Comparison of ENCODE assay signal across 8 cellular contexts in genomic region chr2:218658671-218659257, GRCh38. TPM values are rescaled to one million over a fixed set of nuclear protein-coding genes. Genes with fewer than 3 reads are reported as not detected.
DNase-seq lines count a peak whose midpoint lies in the region; ATAC-seq, FAIRE-seq and TF ChIP-seq lines count a peak whose summit lies in the region.

No MANE protein-coding gene starts in this region.

- H3K9ac ChIP-seq in HUES48 (ENCODE audit: low read depth, low read length): peak overlapping the region; percentile 79
- peak overlapping the region; percentile 71 for H3K9ac ChIP-seq in SK-N-SH
- H3K9ac ChIP-seq in GM12878 (ENCODE audit: control insufficient read depth, insufficient read depth, low read length): peak overlapping the region; percentile 78
- H3K9ac ChIP-seq in keratinocyte (ENCODE audit: control insufficient read depth, extremely low read depth, insufficient read depth, low read length): peak overlapping the region; percentile 81

- H3K36me3 ChIP-seq in HUES48 (ENCODE audit: control insufficient read depth, insufficient read depth, low read length) (peaks cover 62% of the 10 kb centered on the region), SK-N-SH (replicated peaks in 1 of 2; ENCODE audit: control insufficient read depth in 1 of 2, insufficient read depth in 2 of 2, low read length in 1 of 2) (peaks cover 44 to 48% of the 10 kb centered on the region in 2 experiments), GM12878 (ENCODE audit: control insufficient read depth in 2 of 2, insufficient read depth in 2 of 2, low read length in 1 of 2) (peaks cover 20 to 34% of the 10 kb centered on the region in 2 experiments; a peak in 3 of 4 replicates), keratinocyte (ENCODE audit: control insufficient read depth in 2 of 2, extremely low read depth in 1 of 2, insufficient read depth in 2 of 2, low read length in 2 of 2) (peaks cover 32% of the 10 kb centered on the region in 2 experiments)

- intact Hi-C loops in GM12878 (cut with micrococcal nuclease; ENCODE audit: unreplicated experiment): loop anchor here (1.0 to 10.0 kb wide), 5 partner anchors 14 to 364 kb away; partner anchors contain the start of genes CTDSP1, RNF25, STK36 and TMBIM1

- 0 out of 2 replicates have a peak, but pooled peaks have one; percentile 7 for TF ChIP-seq RAD21 in SK-N-SH (IDR thresholded peaks at IDR 0.05; ENCODE audit: low read length)
- peak; percentile 65 for TF ChIP-seq RAD21 in GM12878 (IDR thresholded peaks at IDR 0.05; ENCODE audit: insufficient read depth, low read depth, low read length)

- RAD21 ChIA-PET in GM12878 (lab: Charles Lee; ENCODE audit: unreplicated experiment): interaction anchor here (0.7 to 2.4 kb wide), 18 partner anchors 9 to 728 kb away, joined by 3 to 22 read pairs (median 4); partner anchors contain the start of genes AAMP, CTDSP1, DNPEP and PNKD

- H3K9me3 ChIP-seq in HUES48 (ENCODE audit: control insufficient read depth, insufficient read depth, low read length): no peaks in the 10 kb centered on the region
- H3K9me3 ChIP-seq in SK-N-SH: no peaks in the 10 kb centered on the region
- H3K9me3 ChIP-seq in GM12878 (replicated peaks; ENCODE audit: control insufficient read depth, insufficient read depth, low read length): no peaks in the 10 kb centered on the region
- H3K9me3 ChIP-seq in keratinocyte (ENCODE audit: control insufficient read depth, low read depth, low read length): no peaks in the 10 kb centered on the region

- POLR2A ChIA-PET in SK-N-SH (lab: Yijun Ruan, JAX) (interaction anchor here (0.8 to 3.1 kb wide), 4 partner anchors 13 to 51 kb away, joined by 3 to 28 read pairs (median 9); partner anchors contain the start of genes PLCD4, RNF25 and STK36), GM12878 (lab: Charles Lee) (interaction anchor here (0.5 to 3.0 kb wide), 12 partner anchors 9 to 296 kb away, joined by 3 to 22 read pairs (median 4); partner anchors contain the start of genes RNF25, STK36, TTLL4 and USP37)

- peak; percentile 25 for FAIRE-seq in G401.6 (lab: Jason Lieb, UNC)
- FAIRE-seq in GM12878 (lab: Jason Lieb, UNC): peak; percentile 92
- peak; percentile 83 for FAIRE-seq in keratinocyte (lab: Jason Lieb, UNC)

- H3K27me3 ChIP-seq in HUES48 (ENCODE audit: control insufficient read depth, insufficient read depth, low read length): no peaks in the 10 kb centered on the region
- H3K27me3 ChIP-seq in SK-N-SH (ENCODE audit: insufficient read depth): no peaks in the 10 kb centered on the region
- H3K27me3 ChIP-seq in GM12878 (replicated peaks in 1 of 2; ENCODE audit: control insufficient read depth in 2 of 2, insufficient read depth in 2 of 2, low read length in 1 of 2): no peaks in the 10 kb centered on the region
- H3K27me3 ChIP-seq in keratinocyte (ENCODE audit: control insufficient read depth, extremely low read depth, insufficient read depth, low read length): no peaks in the 10 kb centered on the region

- TF ChIP-seq POLR2A in GM12878 (IDR thresholded peaks at IDR 0.05; ENCODE audit: low read depth, low read length): no peak

- no peak for TF ChIP-seq EP300 in SK-N-SH (IDR thresholded peaks at IDR 0.05; ENCODE audit: borderline replicate concordance in 1 of 2, low read depth in 1 of 2, low read length in 1 of 2)
- TF ChIP-seq EP300 in GM12878 (IDR thresholded peaks at IDR 0.05; ENCODE audit: borderline replicate concordance in 1 of 2, control insufficient read depth in 1 of 2, low read depth in 2 of 2, low read length in 2 of 2): no peak

- H3F3A ChIP-seq in SK-N-SH (replicated peaks; ENCODE audit: insufficient read depth): peaks cover 8% of the 10 kb centered on the region

- ATAC-seq in GM21447 (IDR thresholded peaks at IDR 0.05; ENCODE audit: unreplicated experiment) (peak; percentile 35), GM12878 (peak; percentile 75)

- no peaks in the 10 kb centered on the region for H4K20me1 ChIP-seq in SK-N-SH (ENCODE audit: insufficient read depth)
- no peaks in the 10 kb centered on the region for H4K20me1 ChIP-seq in GM12878 (ENCODE audit: control insufficient read depth, insufficient read depth)
- H4K20me1 ChIP-seq in keratinocyte (ENCODE audit: control insufficient read depth, extremely low read depth, insufficient read depth, low read length): peaks cover 2% of the 10 kb centered on the region

- WGBS in SK-N-SH (ENCODE audit: low lambda C conversion rate): 5% methylated on average over 17 of the region's 27 CpGs
- WGBS in GM12878 (ENCODE audit: insufficient coverage, insufficient replicate concordance, low lambda C conversion rate, missing lambda C conversion rate): under 1% methylated on average over 26 of the region's 27 CpGs

- H3K4me1 ChIP-seq in HUES48 (ENCODE audit: control insufficient read depth, insufficient read depth, low read length): no peaks in the 10 kb centered on the region
- peaks cover 7 to 13% of the 10 kb centered on the region in 2 experiments; a peak in 2 of 4 replicates for H3K4me1 ChIP-seq in SK-N-SH (ENCODE audit: control insufficient read depth in 1 of 2, insufficient read depth in 2 of 2, low read depth in 1 of 2, low read length in 1 of 2)
- peaks cover 18% of the 10 kb centered on the region for H3K4me1 ChIP-seq in GM12878 (ENCODE audit: control insufficient read depth, insufficient read depth, low read length)
- peaks cover 11% of the 10 kb centered on the region for H3K4me1 ChIP-seq in keratinocyte (ENCODE audit: control insufficient read depth, extremely low read depth, insufficient read depth, low read length)

- dilution Hi-C loops in keratinocyte (cut with MboI; ENCODE audit: extremely low pct_ligation_motif_present, low sequenced_read_pairs): no loop called here

- SMC1A ChIA-PET in GM12878 (lab: Charles Lee; ENCODE audit: uncharacterized antibody, unreplicated experiment): interaction anchor here (1.0 to 4.4 kb wide), 11 partner anchors 10 to 356 kb away, joined by 3 to 25 read pairs (median 10); partner anchors contain the start of genes RNF25, STK36, TTLL4 and USP37

- H3K4me2 ChIP-seq in SK-N-SH: peak overlapping the region; percentile 87
- peak overlapping the region; percentile 96 for H3K4me2 ChIP-seq in GM12878 (ENCODE audit: control insufficient read depth, insufficient read depth)
- H3K4me2 ChIP-seq in keratinocyte (ENCODE audit: control insufficient read depth, extremely low read depth, insufficient read depth, low read depth, low read length): peak overlapping the region; percentile 82

- no peaks in the 10 kb centered on the region for H3K9me1 ChIP-seq in keratinocyte (ENCODE audit: control insufficient read depth, extremely low read depth, insufficient read depth, low read length)

- H2AFZ ChIP-seq in SK-N-SH (ENCODE audit: low read depth): peak overlapping the region; percentile 85
- peak overlapping the region; percentile 92 for H2AFZ ChIP-seq in GM12878 (ENCODE audit: control insufficient read depth, low read depth, low read length)
- H2AFZ ChIP-seq in keratinocyte (ENCODE audit: control insufficient read depth, low read length): peak overlapping the region; percentile 72

- H3K4me3 ChIP-seq in HUES48 (ENCODE audit: low read depth, low read length) (peak overlapping the region; percentile 90), SK-N-SH (ENCODE audit: low read depth in 2 of 2, low read length in 1 of 2) (peak overlapping the region; percentile 90 to 94), GM12878 (peak overlapping the region; percentile 96), keratinocyte (ENCODE audit: control insufficient read depth in 2 of 3, extremely low read depth in 1 of 3, insufficient read depth in 2 of 3, low read depth in 1 of 3, low read length in 3 of 3) (peak overlapping the region; percentile 79 to 95 (median 93))

- H3K9me2 ChIP-seq in SK-N-SH: no peaks in the 10 kb centered on the region

- TF ChIP-seq CTCF in SK-N-SH (IDR thresholded peaks at IDR 0.05): peak; percentile 62
- peak; percentile 48 to 57 (median 54) for TF ChIP-seq CTCF in GM12878 (IDR thresholded peaks at IDR 0.05 in 2 of 3, conservative IDR thresholded peaks at IDR 0.05 in 1 of 3; ENCODE audit: control insufficient read depth in 2 of 3, extremely low read depth in 1 of 3, insufficient read depth in 1 of 3, low read depth in 3 of 3, low read length in 3 of 3)
- peak; percentile 56 to 66 (median 63) for TF ChIP-seq CTCF in keratinocyte (optimal IDR thresholded peaks at IDR 0.05 in 1 of 3, IDR thresholded peaks at IDR 0.05 in 1 of 3, conservative IDR thresholded peaks at IDR 0.05 in 1 of 3; ENCODE audit: extremely low read depth in 1 of 3, insufficient read depth in 2 of 3, low read length in 3 of 3)

- H3K27ac ChIP-seq in HUES48 (ENCODE audit: low read depth, low read length) (peak overlapping the region; percentile 89), SK-N-SH (ENCODE audit: low read depth in 2 of 2, low read length in 1 of 2) (peak overlapping the region; percentile 53 to 86), GM12878 (ENCODE audit: control insufficient read depth, insufficient read depth) (peak overlapping the region; percentile 73), keratinocyte (ENCODE audit: control insufficient read depth, insufficient read depth, low read length) (peak overlapping the region; percentile 66)

- DNase-seq in SK-N-SH (peak; percentile 63), GM12878 (ENCODE audit: low read depth, low spot score) (no peak), keratinocyte (ENCODE audit: low read depth, low spot score) (no peak), NCI-H2029 treated with DMSO at 0.1 percent for 48 hours (lab: John Stamatoyannopoulos, UW) (no peak)
- DNase-seq in stimulated activated CD4-positive, alpha-beta T cell treated with anti-CD3 and anti-CD28 coated beads, Interleukin-4, amount 100 ng/mL, for 24 hours: peak; percentile 46

- CTCF ChIA-PET in SK-N-SH (lab: Yijun Ruan, JAX) (interaction anchor here (0.7 to 4.2 kb wide), 16 partner anchors 10 to 194 kb away, joined by 3 to 36 read pairs (median 4); partner anchors contain the start of genes PLCD4, RNF25, STK36 and TTLL4), GM12878 (lab: Yijun Ruan, JAX) (interaction anchor here (0.6 to 4.9 kb wide), 23 partner anchors 10 to 728 kb away, joined by 3 to 48 read pairs (median 4); partner anchors contain the start of genes CATIP, DNPEP, RNF25 and STK36)

- H3K79me2 ChIP-seq in SK-N-SH (ENCODE audit: insufficient read depth) (peaks cover 33% of the 10 kb centered on the region), GM12878 (ENCODE audit: control insufficient read depth, insufficient read depth, low read length) (peaks cover 32% of the 10 kb centered on the region), keratinocyte (ENCODE audit: control insufficient read depth, insufficient read depth, low read length) (peaks cover 47% of the 10 kb centered on the region)

- in situ Hi-C loops in GM12878 (cut with MboI): no loop called here

- BruUV-seq in GM12878 (replicated peaks; lab: Mats Ljungman, UMichigan): TSS peak; percentile 86

RNA-seq across cellular contexts. Expression of gene ZNF142, which starts 0.7 kb away (rescaled TPM):
- polyA plus RNA-seq in SK-N-SH (2012; rRNA removed): 5.7 and 8.1 TPM in 2 replicates
- polyA plus RNA-seq in SK-N-SH (2012; cell fraction: cytosol; rRNA removed): 2.8 and 4.7 TPM in 2 replicates
- 25.9 and 30.0 TPM in 2 replicates for polyA plus RNA-seq in SK-N-SH (2012; cell fraction: nucleus; rRNA removed)
- 57.7 and 64.0 TPM in 2 replicates for total RNA-seq in GM12878 (2013; cell fraction: nucleolus; rRNA removed)
- total RNA-seq in GM12878 (2014; rRNA removed): 16.6 and 21.7 TPM in 2 replicates
- 8.5 and 10.0 TPM in 2 replicates for total RNA-seq in GM12878 (2014; rRNA removed; fragmentation: Illumina TruSeq; extraction: Trizol)
- 33.8 and 40.9 TPM in 2 replicates for total RNA-seq in GM12878 (2021)
- 6.3 TPM for polyA plus RNA-seq in GM12878 (2011; ENCODE audit: low read depth)
- 2.1 and 4.5 TPM in 2 replicates for polyA plus RNA-seq in GM12878 (2011; rRNA removed)
- polyA plus RNA-seq in GM12878 (2011; cell fraction: cytosol; rRNA removed): 9.5 and 10.3 TPM in 2 replicates
- polyA plus RNA-seq in GM12878 (2011; cell fraction: nucleus; rRNA removed): 30.5 and 38.8 TPM in 2 replicates
- 7.9 and 13.6 TPM in 2 replicates for polyA plus RNA-seq in GM12878 (2012)
- polyA plus RNA-seq in GM12878 (2014; fragmentation: Illumina TruSeq; extraction: Trizol): 7.2 and 16.3 TPM in 2 replicates
- 1 to 10 TPM; 1.3 to 2.4 TPM for polyA plus RNA-seq in GM12878 (2014; fragmentation: Nextera tagmentation; extraction: Ambion mirVana)
- 13.8 and 17.1 TPM in 2 replicates for polyA plus RNA-seq in GM12878 (2014; rRNA removed)
- polyA plus RNA-seq in GM12878 (2016; fragmentation: Nextera tagmentation; extraction: Ambion mirVana): 10 to 100 TPM; 19.9 to 21.1 TPM
- polyA minus RNA-seq in GM12878 (2011; rRNA and poly(A)+ RNA removed): 13.3 and 27.1 TPM in 2 replicates
- polyA minus RNA-seq in GM12878 (2011; cell fraction: cytosol; rRNA and poly(A)+ RNA removed): 7.2 and 12.3 TPM in 2 replicates
- polyA minus RNA-seq in GM12878 (2011; cell fraction: nucleus; rRNA and poly(A)+ RNA removed): 29.1 and 60.8 TPM in 2 replicates
- polyA plus RNA-seq in keratinocyte: 4.3 to 11.9 TPM (median 4.5 TPM) in 3 replicates
- polyA plus RNA-seq in keratinocyte (2011; ENCODE audit: low read depth): 2.7 TPM
- polyA plus RNA-seq in keratinocyte (2011; cell fraction: cytosol; rRNA removed): 6.9 and 7.2 TPM in 2 replicates
- 23.4 and 32.2 TPM in 2 replicates for polyA plus RNA-seq in keratinocyte (2011; cell fraction: nucleus; rRNA removed)
- 6.4 and 14.0 TPM in 2 replicates for polyA plus RNA-seq in keratinocyte (2012; ENCODE audit: low replicate concordance)
- polyA minus RNA-seq in keratinocyte: 16.0 to 91.1 TPM (median 17.7 TPM) in 3 replicates
- polyA minus RNA-seq in keratinocyte (2011; cell fraction: cytosol; rRNA and poly(A)+ RNA removed): 8.6 TPM
- polyA minus RNA-seq in keratinocyte (2011; cell fraction: nucleus; rRNA and poly(A)+ RNA removed): 22.8 and 29.6 TPM in 2 replicates

RNA-seq across cellular contexts. Expression of gene BCS1L, which starts 0.7 kb away (rescaled TPM):
- 47.5 and 59.8 TPM in 2 replicates for polyA plus RNA-seq in SK-N-SH (2012; rRNA removed)
- 27.8 and 33.6 TPM in 2 replicates for polyA plus RNA-seq in SK-N-SH (2012; cell fraction: cytosol; rRNA removed)
- polyA plus RNA-seq in SK-N-SH (2012; cell fraction: nucleus; rRNA removed): 178 and 182 TPM in 2 replicates
- total RNA-seq in GM12878 (2013; cell fraction: nucleolus; rRNA removed): 34.9 and 40.0 TPM in 2 replicates
- total RNA-seq in GM12878 (2014; rRNA removed): 35.1 and 53.7 TPM in 2 replicates
- total RNA-seq in GM12878 (2014; rRNA removed; fragmentation: Illumina TruSeq; extraction: Trizol): 33.2 and 40.4 TPM in 2 replicates
- 49.0 and 55.8 TPM in 2 replicates for total RNA-seq in GM12878 (2021)
- polyA plus RNA-seq in GM12878 (2011; ENCODE audit: low read depth): 20.8 TPM
- 42.2 and 61.3 TPM in 2 replicates for polyA plus RNA-seq in GM12878 (2011; rRNA removed)
- 80.7 and 102 TPM in 2 replicates for polyA plus RNA-seq in GM12878 (2011; cell fraction: cytosol; rRNA removed)
- 275 and 365 TPM in 2 replicates for polyA plus RNA-seq in GM12878 (2011; cell fraction: nucleus; rRNA removed)
- 32.1 and 35.5 TPM in 2 replicates for polyA plus RNA-seq in GM12878 (2012)
- 28.9 and 46.1 TPM in 2 replicates for polyA plus RNA-seq in GM12878 (2014; fragmentation: Illumina TruSeq; extraction: Trizol)
- polyA plus RNA-seq in GM12878 (2014; fragmentation: Nextera tagmentation; extraction: Ambion mirVana): 10 to 100 TPM; 77.1 to 77.8 TPM
- polyA plus RNA-seq in GM12878 (2014; rRNA removed): 69.2 and 76.5 TPM in 2 replicates
- polyA plus RNA-seq in GM12878 (2016; fragmentation: Nextera tagmentation; extraction: Ambion mirVana): 100 to 1,000 TPM in 1 of 2 experiments, 10 to 100 TPM in 1; 92.5 to 114 TPM
- polyA minus RNA-seq in GM12878 (2011; rRNA and poly(A)+ RNA removed): 32.8 and 51.2 TPM in 2 replicates
- polyA minus RNA-seq in GM12878 (2011; cell fraction: cytosol; rRNA and poly(A)+ RNA removed): 13.6 and 17.5 TPM in 2 replicates
- polyA minus RNA-seq in GM12878 (2011; cell fraction: nucleus; rRNA and poly(A)+ RNA removed): 22.2 and 36.5 TPM in 2 replicates
- polyA plus RNA-seq in keratinocyte: 56.6 to 62.3 TPM (median 57.7 TPM) in 3 replicates
- 27.3 TPM for polyA plus RNA-seq in keratinocyte (2011; ENCODE audit: low read depth)
- 33.0 and 38.4 TPM in 2 replicates for polyA plus RNA-seq in keratinocyte (2011; cell fraction: cytosol; rRNA removed)
- polyA plus RNA-seq in keratinocyte (2011; cell fraction: nucleus; rRNA removed): 152 and 155 TPM in 2 replicates
- 45.5 and 50.2 TPM in 2 replicates for polyA plus RNA-seq in keratinocyte (2012; ENCODE audit: low replicate concordance)
- 42.6 to 53.7 TPM (median 50.7 TPM) in 3 replicates for polyA minus RNA-seq in keratinocyte
- 29.5 TPM for polyA minus RNA-seq in keratinocyte (2011; cell fraction: cytosol; rRNA and poly(A)+ RNA removed)
- 22.4 and 28.2 TPM in 2 replicates for polyA minus RNA-seq in keratinocyte (2011; cell fraction: nucleus; rRNA and poly(A)+ RNA removed)

RNA-seq across cellular contexts. Expression of gene RNF25, which starts 13.0 kb away (rescaled TPM):
- polyA plus RNA-seq in SK-N-SH (2012; rRNA removed) (72.2 and 90.6 TPM in 2 replicates), GM12878 (2011; rRNA removed) (38.2 and 70.4 TPM in 2 replicates), GM12878 (2014; fragmentation: Illumina TruSeq; extraction: Trizol) (27.9 and 35.7 TPM in 2 replicates), GM12878 (2014; fragmentation: Nextera tagmentation; extraction: Ambion mirVana) (1 to 10 TPM; 1.3 to 6.9 TPM), GM12878 (2014; rRNA removed) (35.3 and 38.0 TPM in 2 replicates), GM12878 (2016; fragmentation: Nextera tagmentation; extraction: Ambion mirVana) (10 to 100 TPM; 24.6 to 27.4 TPM), keratinocyte (65.0 to 107 TPM (median 82.5 TPM) in 3 replicates)
- 40.6 and 56.8 TPM in 2 replicates for polyA plus RNA-seq in SK-N-SH (2012; cell fraction: cytosol; rRNA removed)
- polyA plus RNA-seq in SK-N-SH (2012; cell fraction: nucleus; rRNA removed): 101 and 132 TPM in 2 replicates
- total RNA-seq in GM12878 (2013; cell fraction: nucleolus; rRNA removed): 6.4 and 9.6 TPM in 2 replicates
- total RNA-seq in GM12878 (2014; rRNA removed) (45.2 and 45.3 TPM in 2 replicates), GM12878 (2014; rRNA removed; fragmentation: Illumina TruSeq; extraction: Trizol) (29.3 and 30.0 TPM in 2 replicates), GM12878 (2021) (20.6 and 25.3 TPM in 2 replicates)
- 14.0 TPM for polyA plus RNA-seq in GM12878 (2011; ENCODE audit: low read depth)
- 34.9 and 46.8 TPM in 2 replicates for polyA plus RNA-seq in GM12878 (2011; cell fraction: cytosol; rRNA removed)
- polyA plus RNA-seq in GM12878 (2011; cell fraction: nucleus; rRNA removed): 54.6 and 57.0 TPM in 2 replicates
- polyA plus RNA-seq in GM12878 (2012): 19.6 and 25.1 TPM in 2 replicates
- 44.5 and 48.4 TPM in 2 replicates for polyA minus RNA-seq in GM12878 (2011; rRNA and poly(A)+ RNA removed)
- 14.3 and 17.4 TPM in 2 replicates for polyA minus RNA-seq in GM12878 (2011; cell fraction: cytosol; rRNA and poly(A)+ RNA removed)
- 6.5 and 12.7 TPM in 2 replicates for polyA minus RNA-seq in GM12878 (2011; cell fraction: nucleus; rRNA and poly(A)+ RNA removed)
- polyA plus RNA-seq in keratinocyte (2011; ENCODE audit: low read depth): 17.0 TPM
- polyA plus RNA-seq in keratinocyte (2011; cell fraction: cytosol; rRNA removed): 54.6 and 60.6 TPM in 2 replicates
- 71.1 and 82.6 TPM in 2 replicates for polyA plus RNA-seq in keratinocyte (2011; cell fraction: nucleus; rRNA removed)
- polyA plus RNA-seq in keratinocyte (2012; ENCODE audit: low replicate concordance): 24.2 and 34.0 TPM in 2 replicates
- polyA minus RNA-seq in keratinocyte: 49.8 to 164 TPM (median 57.1 TPM) in 3 replicates
- 30.1 TPM for polyA minus RNA-seq in keratinocyte (2011; cell fraction: cytosol; rRNA and poly(A)+ RNA removed)
- polyA minus RNA-seq in keratinocyte (2011; cell fraction: nucleus; rRNA and poly(A)+ RNA removed): 30.2 and 39.2 TPM in 2 replicates

RNA-seq across cellular contexts. Expression of gene STK36, which starts 13.1 kb away (rescaled TPM):
- 53.5 and 83.2 TPM in 2 replicates for polyA plus RNA-seq in SK-N-SH (2012; rRNA removed)
- polyA plus RNA-seq in SK-N-SH (2012; cell fraction: cytosol; rRNA removed): 13.9 and 17.0 TPM in 2 replicates
- polyA plus RNA-seq in SK-N-SH (2012; cell fraction: nucleus; rRNA removed): 429 and 437 TPM in 2 replicates
- 77.2 and 81.3 TPM in 2 replicates for total RNA-seq in GM12878 (2013; cell fraction: nucleolus; rRNA removed)
- 12.3 and 18.4 TPM in 2 replicates for total RNA-seq in GM12878 (2014; rRNA removed)
- 6.8 and 7.5 TPM in 2 replicates for total RNA-seq in GM12878 (2014; rRNA removed; fragmentation: Illumina TruSeq; extraction: Trizol)
- total RNA-seq in GM12878 (2021): 17.0 and 20.0 TPM in 2 replicates
- 4.1 TPM for polyA plus RNA-seq in GM12878 (2011; ENCODE audit: low read depth)
- polyA plus RNA-seq in GM12878 (2011; rRNA removed): 15.6 and 22.8 TPM in 2 replicates
- polyA plus RNA-seq in GM12878 (2011; cell fraction: cytosol; rRNA removed): 18.2 and 21.0 TPM in 2 replicates
- 205 and 258 TPM in 2 replicates for polyA plus RNA-seq in GM12878 (2011; cell fraction: nucleus; rRNA removed)
- 7.1 and 12.8 TPM in 2 replicates for polyA plus RNA-seq in GM12878 (2012)
- 13.6 and 18.0 TPM in 2 replicates for polyA plus RNA-seq in GM12878 (2014; fragmentation: Illumina TruSeq; extraction: Trizol)
- 1 to 10 TPM; 4.0 to 7.3 TPM for polyA plus RNA-seq in GM12878 (2014; fragmentation: Nextera tagmentation; extraction: Ambion mirVana)
- 17.5 and 19.1 TPM in 2 replicates for polyA plus RNA-seq in GM12878 (2014; rRNA removed)
- 10 to 100 TPM; 15.2 to 18.1 TPM for polyA plus RNA-seq in GM12878 (2016; fragmentation: Nextera tagmentation; extraction: Ambion mirVana)
- polyA minus RNA-seq in GM12878 (2011; rRNA and poly(A)+ RNA removed): 11.2 and 22.6 TPM in 2 replicates
- polyA minus RNA-seq in GM12878 (2011; cell fraction: cytosol; rRNA and poly(A)+ RNA removed): 4.9 and 6.0 TPM in 2 replicates
- 21.2 and 29.1 TPM in 2 replicates for polyA minus RNA-seq in GM12878 (2011; cell fraction: nucleus; rRNA and poly(A)+ RNA removed)
- polyA plus RNA-seq in keratinocyte: 17.3 to 25.4 TPM (median 19.0 TPM) in 3 replicates
- 3.4 TPM for polyA plus RNA-seq in keratinocyte (2011; ENCODE audit: low read depth)
- polyA plus RNA-seq in keratinocyte (2011; cell fraction: cytosol; rRNA removed): 7.2 and 8.2 TPM in 2 replicates
- polyA plus RNA-seq in keratinocyte (2011; cell fraction: nucleus; rRNA removed): 82.6 and 103 TPM in 2 replicates
- polyA plus RNA-seq in keratinocyte (2012; ENCODE audit: low replicate concordance): 8.5 and 9.9 TPM in 2 replicates
- 24.6 to 38.5 TPM (median 26.2 TPM) in 3 replicates for polyA minus RNA-seq in keratinocyte
- polyA minus RNA-seq in keratinocyte (2011; cell fraction: cytosol; rRNA and poly(A)+ RNA removed): 4.0 TPM
- 20.7 and 34.3 TPM in 2 replicates for polyA minus RNA-seq in keratinocyte (2011; cell fraction: nucleus; rRNA and poly(A)+ RNA removed)

RNA-seq across cellular contexts. Expression of gene PLCD4, which starts 51.1 kb away (rescaled TPM):
- polyA plus RNA-seq in SK-N-SH (2012; rRNA removed) (8.5 and 11.0 TPM in 2 replicates), GM12878 (2011; rRNA removed) (0.07 and 0.09 TPM in 2 replicates), GM12878 (2014; fragmentation: Illumina TruSeq; extraction: Trizol) (0.03 and 0.11 TPM in 2 replicates), GM12878 (2014; fragmentation: Nextera tagmentation; extraction: Ambion mirVana) (under 1 TPM; 0.18 to 0.27 TPM), GM12878 (2014; rRNA removed) (0.10 TPM in 1 of 2 replicates, not detected in the other), GM12878 (2016; fragmentation: Nextera tagmentation; extraction: Ambion mirVana) (1 to 10 TPM in 1 of 2 experiments, under 1 TPM in 1; 0.99 to 1.5 TPM), keratinocyte (10.2 to 15.3 TPM (median 13.2 TPM) in 3 replicates)
- 4.3 and 6.5 TPM in 2 replicates for polyA plus RNA-seq in SK-N-SH (2012; cell fraction: cytosol; rRNA removed)
- polyA plus RNA-seq in SK-N-SH (2012; cell fraction: nucleus; rRNA removed): 41.2 and 45.8 TPM in 2 replicates
- total RNA-seq in GM12878 (2013; cell fraction: nucleolus; rRNA removed): 0.23 and 0.49 TPM in 2 replicates
- total RNA-seq in GM12878 (2014; rRNA removed) (under 0.01 TPM in 1 of 2 replicates, not detected in the other), GM12878 (2014; rRNA removed; fragmentation: Illumina TruSeq; extraction: Trizol) (0.05 TPM in 1 of 2 replicates, not detected in the other), GM12878 (2021) (0.28 TPM in 1 of 2 replicates, not detected in the other)
- 0.43 TPM for polyA plus RNA-seq in GM12878 (2011; ENCODE audit: low read depth)
- 0.03 TPM in 1 of 2 replicates, not detected in the other for polyA plus RNA-seq in GM12878 (2011; cell fraction: cytosol; rRNA removed)
- 0.16 and 0.26 TPM in 2 replicates for polyA plus RNA-seq in GM12878 (2011; cell fraction: nucleus; rRNA removed)
- polyA plus RNA-seq in GM12878 (2012): 0.53 and 1.0 TPM in 2 replicates
- 0.07 TPM in 1 of 2 replicates, not detected in the other for polyA minus RNA-seq in GM12878 (2011; rRNA and poly(A)+ RNA removed)
- polyA minus RNA-seq in GM12878 (2011; cell fraction: cytosol; rRNA and poly(A)+ RNA removed): not detected in 2 replicates
- polyA minus RNA-seq in GM12878 (2011; cell fraction: nucleus; rRNA and poly(A)+ RNA removed): not detected in 2 replicates
- polyA plus RNA-seq in keratinocyte (2011; ENCODE audit: low read depth): 1.5 TPM
- 4.9 TPM in 2 replicates for polyA plus RNA-seq in keratinocyte (2011; cell fraction: cytosol; rRNA removed)
- polyA plus RNA-seq in keratinocyte (2011; cell fraction: nucleus; rRNA removed): 25.5 and 31.4 TPM in 2 replicates
- 2.5 and 10.4 TPM in 2 replicates for polyA plus RNA-seq in keratinocyte (2012; ENCODE audit: low replicate concordance)
- 11.0 to 18.0 TPM (median 16.2 TPM) in 3 replicates for polyA minus RNA-seq in keratinocyte
- 3.6 TPM for polyA minus RNA-seq in keratinocyte (2011; cell fraction: cytosol; rRNA and poly(A)+ RNA removed)
- 4.6 and 14.4 TPM in 2 replicates for polyA minus RNA-seq in keratinocyte (2011; cell fraction: nucleus; rRNA and poly(A)+ RNA removed)

Comparison
In these comparisons a context has a peak if more than half of its experiments do, and no peak if none do; other contexts are left out.
1. DNase-seq: peak in SK-N-SH (single experiment) and stimulated activated CD4-positive, alpha-beta T cell treated with anti-CD3 and anti-CD28 coated beads, Interleukin-4, amount 100 ng/mL, for 24 hours (single experiment); none in GM12878 (single experiment), keratinocyte (single experiment) and NCI-H2029 treated with DMSO at 0.1 percent for 48 hours (single experiment).
2. Peak in every context shown above with its lines, with median percentiles within 50 percentile points of each other: H3K27ac ChIP-seq, H3K4me3 ChIP-seq, H3K9ac ChIP-seq, H2AFZ ChIP-seq, H3K4me2 ChIP-seq and CTCF ChIP-seq.